ENCODE assay signal across 2 cellular contexts in the genomic region with DNA sequence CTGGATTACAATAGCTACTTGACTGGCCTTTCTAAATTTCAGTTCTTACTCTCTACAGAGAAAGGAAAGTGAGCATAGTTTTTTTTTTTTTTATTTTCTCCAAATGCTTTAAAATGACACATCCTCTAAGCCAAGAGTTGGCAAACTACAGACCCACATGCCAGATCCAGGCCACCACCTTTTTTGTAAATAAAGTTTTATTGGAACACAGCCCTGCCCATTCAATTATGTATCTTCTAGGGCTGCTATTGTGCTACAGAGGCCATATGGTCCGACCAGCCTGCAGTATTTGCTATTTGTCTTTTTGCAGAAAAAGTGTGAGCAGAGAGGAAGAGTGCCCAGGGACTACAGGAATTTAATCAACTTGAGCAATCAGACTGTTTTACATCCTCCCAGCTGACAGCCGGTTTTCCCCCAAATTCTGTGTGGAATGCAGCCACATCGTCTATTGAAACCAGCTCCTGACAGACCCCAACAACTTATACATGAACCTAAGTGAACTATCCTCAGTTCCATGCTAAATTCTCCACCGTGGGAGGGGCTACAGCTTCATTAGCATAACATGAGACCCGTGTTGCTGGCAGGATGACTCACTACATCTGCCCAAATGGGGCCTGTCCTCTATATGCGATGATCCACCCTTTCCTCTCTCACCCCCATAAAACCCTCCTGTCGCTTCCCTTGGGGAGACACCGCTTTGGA.
TF ChIP-seq lines count a peak whose summit lies in the region.

No MANE protein-coding gene starts in this region.

TF ChIP-seq in HEK293, 187 proteins besides CTCF, POLR2A, EP300 and RAD21 (continued from another document):
- TF ChIP-seq ZNF366 (tag by site-specific recombination; conservative IDR thresholded peaks at IDR 0.05) (0 out of 2 replicates have a peak, but pooled peaks have one; percentile 19), ZNF138 (tag by site-specific recombination; IDR thresholded peaks at IDR 0.05; ENCODE audit: borderline replicate concordance) (no peak), ZNF473 (tag by site-specific recombination; IDR thresholded peaks at IDR 0.05) (no peak), REPIN1 (tag by site-specific recombination; IDR thresholded peaks at IDR 0.05; ENCODE audit: low read depth) (no peak), SCRT2 (tag by site-specific recombination; IDR thresholded peaks at IDR 0.05) (0 out of 2 replicates have a peak, but pooled peaks have one; percentile 65), TRIM28 (IDR thresholded peaks at IDR 0.05; ENCODE audit: borderline replicate concordance, low read length) (peak; percentile 67), ZNF660 (tag by site-specific recombination; IDR thresholded peaks at IDR 0.05) (no peak), GLIS1 (tag by site-specific recombination; IDR thresholded peaks at IDR 0.05) (0 out of 2 replicates have a peak, but pooled peaks have one; percentile 25), KLF16 (tag by site-specific recombination; IDR thresholded peaks at IDR 0.05) (0 out of 2 replicates have a peak, but pooled peaks have one; percentile 45), PRDM1 (tag by site-specific recombination; IDR thresholded peaks at IDR 0.05) (peak; percentile 31; the same call in 1 of the 2 replicates), MYNN (tag by site-specific recombination; IDR thresholded peaks at IDR 0.05; ENCODE audit: borderline replicate concordance) (no peak), SCRT1 (tag by site-specific recombination; IDR thresholded peaks at IDR 0.05; ENCODE audit: borderline replicate concordance) (peak; percentile 46; the same call in 1 of the 2 replicates)
- TF ChIP-seq, protein P1, sequence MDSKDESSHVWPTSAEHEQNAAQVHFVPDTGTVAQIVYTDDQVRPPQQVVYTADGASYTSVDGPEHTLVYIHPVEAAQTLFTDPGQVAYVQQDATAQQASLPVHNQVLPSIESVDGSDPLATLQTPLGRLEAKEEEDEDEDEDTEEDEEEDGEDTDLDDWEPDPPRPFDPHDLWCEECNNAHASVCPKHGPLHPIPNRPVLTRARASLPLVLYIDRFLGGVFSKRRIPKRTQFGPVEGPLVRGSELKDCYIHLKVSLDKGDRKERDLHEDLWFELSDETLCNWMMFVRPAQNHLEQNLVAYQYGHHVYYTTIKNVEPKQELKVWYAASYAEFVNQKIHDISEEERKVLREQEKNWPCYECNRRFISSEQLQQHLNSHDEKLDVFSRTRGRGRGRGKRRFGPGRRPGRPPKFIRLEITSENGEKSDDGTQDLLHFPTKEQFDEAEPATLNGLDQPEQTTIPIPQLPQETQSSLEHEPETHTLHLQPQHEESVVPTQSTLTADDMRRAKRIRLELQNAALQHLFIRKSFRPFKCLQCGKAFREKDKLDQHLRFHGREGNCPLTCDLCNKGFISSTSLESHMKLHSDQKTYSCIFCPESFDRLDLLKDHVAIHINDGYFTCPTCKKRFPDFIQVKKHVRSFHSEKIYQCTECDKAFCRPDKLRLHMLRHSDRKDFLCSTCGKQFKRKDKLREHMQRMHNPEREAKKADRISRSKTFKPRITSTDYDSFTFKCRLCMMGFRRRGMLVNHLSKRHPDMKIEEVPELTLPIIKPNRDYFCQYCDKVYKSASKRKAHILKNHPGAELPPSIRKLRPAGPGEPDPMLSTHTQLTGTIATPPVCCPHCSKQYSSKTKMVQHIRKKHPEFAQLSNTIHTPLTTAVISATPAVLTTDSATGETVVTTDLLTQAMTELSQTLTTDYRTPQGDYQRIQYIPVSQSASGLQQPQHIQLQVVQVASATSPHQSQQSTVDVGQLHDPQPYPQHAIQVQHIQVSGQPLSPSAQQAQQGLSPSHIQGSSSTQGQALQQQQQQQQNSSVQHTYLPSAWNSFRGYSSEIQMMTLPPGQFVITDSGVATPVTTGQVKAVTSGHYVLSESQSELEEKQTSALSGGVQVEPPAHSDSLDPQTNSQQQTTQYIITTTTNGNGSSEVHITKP (tag by site-specific recombination; IDR thresholded peaks at IDR 0.05) = peak; percentile 54; the same call in 1 of the 2 replicates
- TF ChIP-seq, protein P2, sequence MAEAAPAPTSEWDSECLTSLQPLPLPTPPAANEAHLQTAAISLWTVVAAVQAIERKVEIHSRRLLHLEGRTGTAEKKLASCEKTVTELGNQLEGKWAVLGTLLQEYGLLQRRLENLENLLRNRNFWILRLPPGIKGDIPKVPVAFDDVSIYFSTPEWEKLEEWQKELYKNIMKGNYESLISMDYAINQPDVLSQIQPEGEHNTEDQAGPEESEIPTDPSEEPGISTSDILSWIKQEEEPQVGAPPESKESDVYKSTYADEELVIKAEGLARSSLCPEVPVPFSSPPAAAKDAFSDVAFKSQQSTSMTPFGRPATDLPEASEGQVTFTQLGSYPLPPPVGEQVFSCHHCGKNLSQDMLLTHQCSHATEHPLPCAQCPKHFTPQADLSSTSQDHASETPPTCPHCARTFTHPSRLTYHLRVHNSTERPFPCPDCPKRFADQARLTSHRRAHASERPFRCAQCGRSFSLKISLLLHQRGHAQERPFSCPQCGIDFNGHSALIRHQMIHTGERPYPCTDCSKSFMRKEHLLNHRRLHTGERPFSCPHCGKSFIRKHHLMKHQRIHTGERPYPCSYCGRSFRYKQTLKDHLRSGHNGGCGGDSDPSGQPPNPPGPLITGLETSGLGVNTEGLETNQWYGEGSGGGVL (tag by site-specific recombination; IDR thresholded peaks at IDR 0.05) = peak; percentile 29; the same call in 1 of the 2 replicates
- TF ChIP-seq, protein P3, sequence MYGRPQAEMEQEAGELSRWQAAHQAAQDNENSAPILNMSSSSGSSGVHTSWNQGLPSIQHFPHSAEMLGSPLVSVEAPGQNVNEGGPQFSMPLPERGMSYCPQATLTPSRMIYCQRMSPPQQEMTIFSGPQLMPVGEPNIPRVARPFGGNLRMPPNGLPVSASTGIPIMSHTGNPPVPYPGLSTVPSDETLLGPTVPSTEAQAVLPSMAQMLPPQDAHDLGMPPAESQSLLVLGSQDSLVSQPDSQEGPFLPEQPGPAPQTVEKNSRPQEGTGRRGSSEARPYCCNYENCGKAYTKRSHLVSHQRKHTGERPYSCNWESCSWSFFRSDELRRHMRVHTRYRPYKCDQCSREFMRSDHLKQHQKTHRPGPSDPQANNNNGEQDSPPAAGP (tag by site-specific recombination; IDR thresholded peaks at IDR 0.05) = peak; percentile 51; the same call in 1 of the 2 replicates

TF ChIP-seq in SK-N-SH treated with all-trans-retinoic acid at 6 μM for 48 hours, 23 proteins besides CTCF, POLR2A, EP300 and RAD21 (continued from another document):
- TF ChIP-seq, protein P4, sequence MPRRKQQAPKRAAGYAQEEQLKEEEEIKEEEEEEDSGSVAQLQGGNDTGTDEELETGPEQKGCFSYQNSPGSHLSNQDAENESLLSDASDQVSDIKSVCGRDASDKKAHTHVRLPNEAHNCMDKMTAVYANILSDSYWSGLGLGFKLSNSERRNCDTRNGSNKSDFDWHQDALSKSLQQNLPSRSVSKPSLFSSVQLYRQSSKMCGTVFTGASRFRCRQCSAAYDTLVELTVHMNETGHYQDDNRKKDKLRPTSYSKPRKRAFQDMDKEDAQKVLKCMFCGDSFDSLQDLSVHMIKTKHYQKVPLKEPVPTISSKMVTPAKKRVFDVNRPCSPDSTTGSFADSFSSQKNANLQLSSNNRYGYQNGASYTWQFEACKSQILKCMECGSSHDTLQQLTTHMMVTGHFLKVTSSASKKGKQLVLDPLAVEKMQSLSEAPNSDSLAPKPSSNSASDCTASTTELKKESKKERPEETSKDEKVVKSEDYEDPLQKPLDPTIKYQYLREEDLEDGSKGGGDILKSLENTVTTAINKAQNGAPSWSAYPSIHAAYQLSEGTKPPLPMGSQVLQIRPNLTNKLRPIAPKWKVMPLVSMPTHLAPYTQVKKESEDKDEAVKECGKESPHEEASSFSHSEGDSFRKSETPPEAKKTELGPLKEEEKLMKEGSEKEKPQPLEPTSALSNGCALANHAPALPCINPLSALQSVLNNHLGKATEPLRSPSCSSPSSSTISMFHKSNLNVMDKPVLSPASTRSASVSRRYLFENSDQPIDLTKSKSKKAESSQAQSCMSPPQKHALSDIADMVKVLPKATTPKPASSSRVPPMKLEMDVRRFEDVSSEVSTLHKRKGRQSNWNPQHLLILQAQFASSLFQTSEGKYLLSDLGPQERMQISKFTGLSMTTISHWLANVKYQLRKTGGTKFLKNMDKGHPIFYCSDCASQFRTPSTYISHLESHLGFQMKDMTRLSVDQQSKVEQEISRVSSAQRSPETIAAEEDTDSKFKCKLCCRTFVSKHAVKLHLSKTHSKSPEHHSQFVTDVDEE (CRISPR knock-in tag; IDR thresholded peaks at IDR 0.05) = no peak
- TF ChIP-seq TOX (CRISPR knock-in tag; IDR thresholded peaks at IDR 0.05; ENCODE audit: borderline replicate concordance) = no peak
TF ChIP-seq in SK-N-SH treated with all-trans-retinoic acid at 6 μM for 48 hours: peak in this region for 0.
